ENCODE assay signal across 1 cellular context in the genomic region with DNA sequence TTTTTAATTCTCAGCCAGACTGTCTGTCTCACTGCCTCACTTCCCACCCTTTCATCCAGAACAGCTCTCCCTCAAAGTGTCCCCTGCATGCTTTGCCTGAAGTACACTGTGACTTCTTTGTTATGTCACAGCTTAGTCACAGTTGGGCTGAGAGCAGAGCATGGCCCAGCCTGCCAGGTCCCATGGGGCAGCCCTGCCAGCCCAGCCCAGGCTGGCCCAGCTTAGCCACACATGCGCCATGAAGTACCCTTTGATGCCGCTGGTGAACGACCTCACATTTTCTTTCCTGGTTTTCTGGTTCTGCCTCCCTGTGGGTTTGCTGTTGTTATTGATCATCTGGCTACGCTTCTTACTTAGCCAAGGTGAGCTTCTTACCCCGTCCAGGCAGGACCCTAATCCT.
TF ChIP-seq lines count a peak whose summit lies in the region.

A gene (plus strand): TSS at position 185 of the 400 bp plus-strand sequence. CDS start 54 bp downstream, at position 239.

TF ChIP-seq in GM12878, 131 proteins besides CTCF, POLR2A, EP300 and RAD21 (continued from another document):
- TF ChIP-seq SREBF2 (IDR thresholded peaks at IDR 0.05; ENCODE audit: low read length): no peak
- TF ChIP-seq STAT1 (conservative IDR thresholded peaks at IDR 0.05): no peak
- TF ChIP-seq KAT2A (conservative IDR thresholded peaks at IDR 0.05; ENCODE audit: control insufficient read depth, low read depth, low read length): no peak
- TF ChIP-seq ZNF384 (IDR thresholded peaks at IDR 0.05; ENCODE audit: borderline replicate concordance, low read depth, low read length): no peak
- TF ChIP-seq, protein P1, sequence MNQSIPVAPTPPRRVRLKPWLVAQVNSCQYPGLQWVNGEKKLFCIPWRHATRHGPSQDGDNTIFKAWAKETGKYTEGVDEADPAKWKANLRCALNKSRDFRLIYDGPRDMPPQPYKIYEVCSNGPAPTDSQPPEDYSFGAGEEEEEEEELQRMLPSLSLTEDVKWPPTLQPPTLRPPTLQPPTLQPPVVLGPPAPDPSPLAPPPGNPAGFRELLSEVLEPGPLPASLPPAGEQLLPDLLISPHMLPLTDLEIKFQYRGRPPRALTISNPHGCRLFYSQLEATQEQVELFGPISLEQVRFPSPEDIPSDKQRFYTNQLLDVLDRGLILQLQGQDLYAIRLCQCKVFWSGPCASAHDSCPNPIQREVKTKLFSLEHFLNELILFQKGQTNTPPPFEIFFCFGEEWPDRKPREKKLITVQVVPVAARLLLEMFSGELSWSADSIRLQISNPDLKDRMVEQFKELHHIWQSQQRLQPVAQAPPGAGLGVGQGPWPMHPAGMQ (IDR thresholded peaks at IDR 0.05; ENCODE audit: borderline replicate concordance): no peak
